ENCODE assay signal across 8 cellular contexts in genomic region chr17:81552244-81553017, GRCh38. TPM values are rescaled to one million over a fixed set of nuclear protein-coding genes. Genes with fewer than 3 reads are reported as not detected.
A peak's percentile ranks its signal among the peaks of the same experiment; 100 is the strongest.
DNase-seq lines count a peak whose midpoint lies in the region; ATAC-seq and TF ChIP-seq lines count a peak whose summit lies in the region.

FAAP100 (minus strand) TSS chr17:81552353; CDS start chr17:81552330, 23 bp downstream.

- in situ Hi-C loops in KBM-7 (cut with MboI; ENCODE audit: low pct_unique_long_range_greater_than_20kb, low sequenced_read_pairs): no loop called here

- peak in 1 of 2 donors; percentile 40 for TF ChIP-seq POLR2A in suprapubic skin (IDR thresholded peaks at IDR 0.05)

- H3K27ac ChIP-seq in suprapubic skin: peak within 1 kb of the TSS; percentile 74

- peak within 1 kb of the TSS; percentile 99 for H3K4me3 ChIP-seq in suprapubic skin

- DNase-seq in D341Med (ENCODE audit: low spot score): peak; percentile 100
- peak; percentile 86 for DNase-seq in KBM-7
- peak; percentile 85 for DNase-seq in activated naive CD4-positive, alpha-beta T cell treated with anti-CD3 and anti-CD28 coated beads, Interleukin-2, amount 50 U/mL, for 16 hours
- no peak for DNase-seq in glomerular endothelial cell (ENCODE audit: extremely low read depth, low read depth, low spot score)
- no peak for DNase-seq in omental fat pad (ENCODE audit: low spot score)
- peak in 1 of 2 donors; percentile 84 for DNase-seq in suprapubic skin (ENCODE audit: low spot score in 2 of 2)

- peaks cover 36% of the 10 kb centered on the region for H3K36me3 ChIP-seq in suprapubic skin

- ATAC-seq in GM21381 (IDR thresholded peaks at IDR 0.05; ENCODE audit: unreplicated experiment) (peak; percentile 50), SK-N-SH treated with all-trans-retinoic acid at 6 μM for 48 hours (peak; percentile 57), omental fat pad (ENCODE audit: low FRiP score) (peak; percentile 61)

- no CpG with 5 or more reads among the region's 85 CpGs for WGBS in suprapubic skin

- TF ChIP-seq CTCF in omental fat pad (IDR thresholded peaks at IDR 0.05) (no peak), suprapubic skin (IDR thresholded peaks at IDR 0.05) (no peak)

- no peak for TF ChIP-seq EP300 in suprapubic skin (IDR thresholded peaks at IDR 0.05)

- peaks cover 28% of the 10 kb centered on the region for H3K4me1 ChIP-seq in suprapubic skin

- no peaks in the 10 kb centered on the region for H3K9me3 ChIP-seq in suprapubic skin

- no peaks in the 10 kb centered on the region for H3K27me3 ChIP-seq in suprapubic skin

TF ChIP-seq in SK-N-SH treated with all-trans-retinoic acid at 6 μM for 48 hours, 23 proteins besides CTCF, POLR2A, EP300 and RAD21:
- TF ChIP-seq PPARA (CRISPR knock-in tag; IDR thresholded peaks at IDR 0.05; ENCODE audit: borderline replicate concordance) (no peak), ZNF565 (CRISPR knock-in tag; conservative IDR thresholded peaks at IDR 0.05; ENCODE audit: low read depth) (no peak), ZC3H10 (CRISPR knock-in tag; IDR thresholded peaks at IDR 0.05) (0 out of 2 replicates have a peak, but pooled peaks have one; percentile 23), CREB5 (CRISPR knock-in tag; IDR thresholded peaks at IDR 0.05; ENCODE audit: low read depth) (no peak; the same call in 1 of the 2 replicates), RARB (CRISPR knock-in tag; IDR thresholded peaks at IDR 0.05) (no peak), ARNTL (CRISPR knock-in tag; IDR thresholded peaks at IDR 0.05; ENCODE audit: borderline replicate concordance, low read depth) (no peak), ESRRG (CRISPR knock-in tag; IDR thresholded peaks at IDR 0.05) (0 out of 2 replicates have a peak, but pooled peaks have one; percentile 52), GLIS3 (CRISPR knock-in tag; IDR thresholded peaks at IDR 0.05) (0 out of 2 replicates have a peak, but pooled peaks have one; percentile 14)

RNA-seq across cellular contexts. Expression of gene FAAP100, which starts in this region (rescaled TPM):
- total RNA-seq in glomerular endothelial cell: 44.2 and 50.8 TPM in 2 replicates
- 10 to 100 TPM; 13.9 to 28.0 (median 22.8) TPM for total RNA-seq in omental fat pad
- 10 to 100 TPM; 33.0 to 44.2 (median 37.7) TPM for total RNA-seq in suprapubic skin

Comparison
In these comparisons a context has a peak if more than half of its experiments do, and no peak if none do; other contexts are left out.
1. DNase-seq: peak in D341Med (single experiment), KBM-7 (single experiment) and activated naive CD4-positive, alpha-beta T cell treated with anti-CD3 and anti-CD28 coated beads, Interleukin-2, amount 50 U/mL, for 16 hours (single experiment); none in glomerular endothelial cell (single experiment) and omental fat pad (single experiment).
2. Peak in every context shown above with its lines, with median percentiles within 50 percentile points of each other: ATAC-seq.